1 cellular context compared by ENCODE assay signal in genomic region chr22:24807284-24807950, GRCh38.
TF ChIP-seq lines count a peak whose summit lies in the region.

No MANE protein-coding gene starts in this region.

TF ChIP-seq in WTC11, 78 proteins besides CTCF, POLR2A, EP300 and RAD21 (continued from another document):
- TF ChIP-seq OVOL2 (CRISPR knock-in tag; IDR thresholded peaks at IDR 0.05; ENCODE audit: borderline replicate concordance) (no peak), NFYB (CRISPR knock-in tag; conservative IDR thresholded peaks at IDR 0.05; ENCODE audit: low read depth) (no peak)
